Comparison of ENCODE assay signal across 8 cellular contexts in the genomic region with DNA sequence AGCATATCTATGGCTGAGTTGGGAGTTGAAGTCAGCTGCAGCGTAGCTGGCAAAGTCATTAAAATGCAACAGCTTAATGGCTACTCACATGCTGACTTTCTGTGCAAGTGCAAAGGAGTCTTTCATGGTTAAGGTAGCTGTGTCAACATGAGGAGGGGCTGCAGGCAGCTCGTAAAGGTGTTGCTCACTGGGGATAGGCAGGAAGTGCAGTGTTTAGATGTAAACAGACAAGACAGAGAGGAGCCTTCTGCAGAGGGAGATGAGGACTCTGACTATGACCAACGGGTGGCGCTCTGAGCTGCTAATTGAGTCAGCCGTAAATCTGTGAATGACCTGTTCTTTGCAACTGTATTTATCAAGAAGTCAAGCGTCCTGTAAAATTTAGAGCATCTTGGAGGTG.
DNase-seq lines count a peak whose midpoint lies in the region; ATAC-seq and TF ChIP-seq lines count a peak whose summit lies in the region.

No MANE protein-coding gene starts in this region.

- CTCF ChIA-PET in GM10248 (lab: Yijun Ruan, JAX) = interaction anchor here (0.6 to 4.2 kb wide), 8 partner anchors 8 to 314 kb away, joined by 3 to 46 read pairs (median 4); no protein-coding TSS in a partner anchor

- POLR2A ChIA-PET in GM10248 (lab: Yijun Ruan, JAX) = no interaction called here

- DNase-seq in DMS79 (lab: John Stamatoyannopoulos, UW) = peak; percentile 10
- DNase-seq in SHP77 (lab: John Stamatoyannopoulos, UW) = peak; percentile 61 to 70
- peak; percentile 57 for DNase-seq in kidney tubule cell (ENCODE audit: low spot score)
- DNase-seq in NCI-H2196 treated with DMSO at 0.1 percent for 48 hours (lab: John Stamatoyannopoulos, UW; ENCODE audit: unreplicated experiment) = no peak
- no peak for DNase-seq in GM10248 (ENCODE audit: extremely low spot score)
- no peak for DNase-seq in activated CD4-positive, CD25-positive, alpha-beta regulatory T cell treated with anti-CD3 and anti-CD28 coated beads, Interleukin-2, amount 50 U/mL, for 72 hours

- TF ChIP-seq CTCF in GM10248 (IDR thresholded peaks at IDR 0.05; ENCODE audit: control extremely low read depth, extremely low read depth, low read depth, missing control alignments) = no peak

- ATAC-seq in HG02610 (IDR thresholded peaks at IDR 0.05; ENCODE audit: unreplicated experiment) = peak; percentile 41
- no peak for ATAC-seq in GM18907 (IDR thresholded peaks at IDR 0.05; ENCODE audit: unreplicated experiment)

Comparison
In these comparisons a context has a peak if more than half of its experiments do, and no peak if none do; other contexts are left out.
1. DNase-seq: peak in DMS79 (single experiment), SHP77 (2 of 2) and kidney tubule cell (single experiment); none in NCI-H2196 treated with DMSO at 0.1 percent for 48 hours (single experiment), GM10248 (single experiment) and activated CD4-positive, CD25-positive, alpha-beta regulatory T cell treated with anti-CD3 and anti-CD28 coated beads, Interleukin-2, amount 50 U/mL, for 72 hours (single experiment).